In the genomic region with DNA sequence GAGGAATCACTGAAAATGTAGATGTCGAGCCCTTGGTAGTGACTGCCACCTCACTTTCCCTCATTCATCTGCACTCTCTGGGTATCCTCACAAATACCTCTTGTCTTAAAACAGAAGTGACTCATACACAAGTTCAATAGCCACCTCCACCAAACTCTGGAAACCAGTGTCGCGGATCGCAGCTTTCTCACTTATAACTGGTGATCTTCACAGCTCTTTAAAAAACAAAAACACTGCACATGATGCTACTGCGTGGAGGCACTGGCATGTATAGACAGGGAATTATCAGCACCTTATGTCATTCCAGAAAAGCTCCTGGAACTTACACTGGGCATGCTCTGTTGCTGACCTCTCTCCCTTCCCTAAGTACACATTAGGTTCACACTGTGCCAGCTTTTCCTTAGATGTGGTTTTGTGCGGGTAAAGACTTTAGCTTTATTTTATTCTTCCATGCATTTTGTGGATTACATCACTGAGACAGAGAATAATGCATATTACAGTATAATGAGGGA, we compare ENCODE assay signal across 14 cellular contexts.
DNase-seq lines count a peak whose midpoint lies in the region; ATAC-seq and TF ChIP-seq lines count a peak whose summit lies in the region.
"Had no signal": no experiment of that assay in that cellular context is flagged by ENCODE, and none has a peak within 500 bp of the region (broad histone marks: within the 10 kb centered on the region; RNA-seq: fewer than 3 reads in every experiment).

No MANE protein-coding gene starts in this region.

- H3K9me3 Mint-ChIP-seq in mesothelial cell of epicardium, result no peaks in the 10 kb centered on the region
- H3K9me3 Mint-ChIP-seq: neural crest cell had no signal

- peaks cover 19% of the 10 kb centered on the region for H3K27me3 Mint-ChIP-seq in mesothelial cell of epicardium (ENCODE audit: low read depth)

- H3K4me2 ChIP-seq in BLaER1 treated with 17β-estradiol and CSF1 and Interleukin-3, amounts not matched to agents 10 nM and 100 nM, result peak overlapping the region; percentile 61 to 90 (median 77); a peak in 20 of 22 replicates

- no peaks in the 10 kb centered on the region for H3K9me3 ChIP-seq in BLaER1 treated with 17β-estradiol and CSF1 and Interleukin-3, amounts not matched to agents 10 nM and 100 nM (replicated peaks in 1 of 11)
- H3K9me3 ChIP-seq in thyroid gland, result no peaks in the 10 kb centered on the region
- no peaks in the 10 kb centered on the region for H3K9me3 ChIP-seq in uterus

- H3K27me3 ChIP-seq in BLaER1 treated with 17β-estradiol and CSF1 and Interleukin-3, amounts not matched to agents 10 nM and 100 nM, result peaks cover 0 to 48% (median 0%) of the 10 kb centered on the region in 11 experiments; a peak in 4 of 22 replicates
- H3K27me3 ChIP-seq in thyroid gland (no peaks in the 10 kb centered on the region), uterus (no peaks in the 10 kb centered on the region)

- no peak overlapping the region for H3K27ac Mint-ChIP-seq in mesothelial cell of epicardium
- H3K27ac Mint-ChIP-seq: HFFc6 had no signal

- TF ChIP-seq CTCF in mesothelial cell of epicardium (IDR thresholded peaks at IDR 0.05; ENCODE audit: unreplicated experiment) (no peak), thyroid gland (IDR thresholded peaks at IDR 0.05) (no peak), uterus (IDR thresholded peaks at IDR 0.05) (no peak)

- no peaks in the 10 kb centered on the region; a peak in 1 of 22 replicates for H4K20me1 ChIP-seq in BLaER1 treated with 17β-estradiol and CSF1 and Interleukin-3, amounts not matched to agents 10 nM and 100 nM

- H3K9ac ChIP-seq in BLaER1 treated with 17β-estradiol and CSF1 and Interleukin-3, amounts not matched to agents 10 nM and 100 nM, result no peak overlapping the region

- intact Hi-C loops in thyroid gland (cut with DNase I) (no loop called here), uterus (cut with DNase I; ENCODE audit: low total_unique reads) (no loop called here)

- ATAC-seq in GM18870 (IDR thresholded peaks at IDR 0.05; ENCODE audit: unreplicated experiment) (peak; percentile 31), HG02884 (IDR thresholded peaks at IDR 0.05; ENCODE audit: unreplicated experiment) (peak; percentile 31)

- no peaks in the 10 kb centered on the region for H3K36me3 ChIP-seq in BLaER1 treated with 17β-estradiol and CSF1 and Interleukin-3, amounts not matched to agents 10 nM and 100 nM
- no peaks in the 10 kb centered on the region for H3K36me3 ChIP-seq in thyroid gland
- no peaks in the 10 kb centered on the region for H3K36me3 ChIP-seq in uterus

- 82 to 88% methylated on average over 6 of the region's 6 CpGs for WGBS in thyroid gland, 2 donors

- H3K36me3 Mint-ChIP-seq in mesothelial cell of epicardium, result no peaks in the 10 kb centered on the region

- TF ChIP-seq POLR2A in thyroid gland (IDR thresholded peaks at IDR 0.05) (no peak), uterus (IDR thresholded peaks at IDR 0.05) (no peak)

- H3K4me1 ChIP-seq in BLaER1 treated with 17β-estradiol and CSF1 and Interleukin-3, amounts not matched to agents 10 nM and 100 nM, result peaks cover 24 to 54% (median 27%) of the 10 kb centered on the region in 10 experiments
- H3K4me1 ChIP-seq in thyroid gland (peaks cover 0 to 13% of the 10 kb centered on the region in 2 donors), uterus (no peaks in the 10 kb centered on the region)

- DNase-seq in RPMI7951 (ENCODE audit: low read depth) (peak; percentile 33), mesothelial cell of epicardium (ENCODE audit: low spot score in 2 of 2, unreplicated experiment in 2 of 2) (no peak), thyroid gland (no peak), NCI-H524 treated with DMSO at 0.1 percent for 48 hours (lab: John Stamatoyannopoulos, UW) (no peak), uterus (no peak)
- DNase-seq: activated CD4-positive, alpha-beta T cell treated with anti-CD3 and anti-CD28 coated beads for 4 hours; HFFc6; kidney; NCI-H1417 treated with DMSO at 0.1 percent for 48 hours; NK-92 treated with Interleukin-12 subunit alpha and Interleukin-12 subunit beta, amount 100 ng/mL, for 24 hours had no signal

- H3K4me3 Mint-ChIP-seq in mesothelial cell of epicardium, result no peak overlapping the region
- H3K4me3 Mint-ChIP-seq: HFFc6, neural crest cell had no signal

- H3K27ac ChIP-seq in BLaER1 treated with 17β-estradiol and CSF1 and Interleukin-3, amounts not matched to agents 10 nM and 100 nM, result no peak overlapping the region
- no peak overlapping the region for H3K27ac ChIP-seq in thyroid gland
- no peak overlapping the region for H3K27ac ChIP-seq in uterus

- H3K4me3 ChIP-seq in BLaER1 treated with 17β-estradiol and CSF1 and Interleukin-3, amounts not matched to agents 10 nM and 100 nM, result no peak overlapping the region
- H3K4me3 ChIP-seq in thyroid gland (replicated peaks in 1 of 3) (no peak overlapping the region), uterus (no peak overlapping the region)

- no peaks in the 10 kb centered on the region for H3K4me1 Mint-ChIP-seq in mesothelial cell of epicardium
